Comparison of ENCODE assay signal across 8 cellular contexts in genomic region chr6:162147805-162148204, GRCh38.
"Had no signal": no experiment of that assay in that cellular context is flagged by ENCODE, and none has a peak within 500 bp of the region (broad histone marks: within the 10 kb centered on the region; RNA-seq: fewer than 3 reads in every experiment).

No MANE protein-coding gene starts in this region.

- FAIRE-seq: H54, HTR-8/SVneo had no signal

- H3K4me3 ChIP-seq: GM23248 had no signal

- H3K27ac ChIP-seq: GM23248, KMS-11 had no signal

- H2AFZ ChIP-seq: GM23248 had no signal

- DNase-seq: GM23248, GOT3, H9, HCEC 1CT, KBM-7 had no signal

- H3K9ac ChIP-seq: GM23248, KMS-11 had no signal

- H3K4me2 ChIP-seq: KMS-11 had no signal
